ENCODE assay signal across 24 cellular contexts in the genomic region with DNA sequence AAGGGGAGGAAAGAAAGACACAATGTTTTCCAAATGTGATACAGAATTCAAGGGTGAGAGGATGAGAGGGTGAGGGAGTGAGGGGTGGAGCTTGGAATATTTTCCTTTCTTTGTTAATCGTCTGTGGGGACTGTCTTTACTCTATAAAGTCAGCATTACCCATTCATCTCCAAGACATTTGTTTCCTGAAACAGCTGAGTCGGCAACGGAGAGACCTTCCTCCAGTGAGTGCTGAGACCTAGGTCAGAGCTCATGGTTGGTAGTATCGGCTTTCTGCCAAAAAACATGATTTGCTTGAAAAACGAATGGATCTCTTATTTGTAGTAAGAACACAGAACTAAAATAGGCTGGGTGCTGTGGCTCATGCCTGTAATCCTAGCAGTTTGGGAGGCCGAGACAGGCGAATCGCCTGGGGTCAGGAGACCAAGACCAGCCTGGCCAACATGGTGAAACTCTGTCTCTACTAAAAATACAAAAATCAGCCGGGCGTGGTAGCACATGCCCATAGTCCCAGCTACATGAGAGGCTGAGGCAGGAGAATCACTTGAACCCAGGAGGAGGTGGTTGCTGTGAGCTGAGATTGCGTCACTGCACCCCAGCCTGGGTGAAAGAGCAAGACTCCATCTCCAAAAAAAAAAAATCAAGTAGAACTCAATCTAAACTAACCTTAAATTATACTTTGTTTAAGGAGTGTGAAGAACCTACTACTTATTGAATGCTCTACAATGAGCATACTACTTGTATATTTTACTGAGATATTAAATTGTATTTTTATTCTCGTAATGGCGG. TPM values are rescaled to one million over a fixed set of nuclear protein-coding genes. Genes with fewer than 3 reads are reported as not detected.
A peak's percentile ranks its signal among the peaks of the same experiment; 100 is the strongest.
DNase-seq lines count a peak whose midpoint lies in the region; ATAC-seq, FAIRE-seq and TF ChIP-seq lines count a peak whose summit lies in the region.
"Had no signal": no experiment of that assay in that cellular context is flagged by ENCODE, and none has a peak within 500 bp of the region (broad histone marks: within the 10 kb centered on the region; RNA-seq: fewer than 3 reads in every experiment).

No MANE protein-coding gene starts in this region.

- FAIRE-seq in K562 (lab: Jason Lieb, UNC), result no peak

- peaks cover 12% of the 10 kb centered on the region for H3K27me3 ChIP-seq in IMR-90 (ENCODE audit: control insufficient read depth, insufficient read depth, low read length)
- H3K27me3 ChIP-seq in K562 (ENCODE audit: control insufficient read depth in 2 of 2, insufficient read depth in 2 of 2, low read length in 2 of 2), result peaks cover 26 to 43% of the 10 kb centered on the region in 2 experiments
- peaks cover 0 to 11% of the 10 kb centered on the region in 2 experiments for H3K27me3 ChIP-seq in mesenchymal stem cell (ENCODE audit: control insufficient read depth in 1 of 2, insufficient read depth in 1 of 2, low read length in 2 of 2)
- no peaks in the 10 kb centered on the region for H3K27me3 ChIP-seq in CD8-positive, alpha-beta T cell (ENCODE audit: insufficient read depth, low read length)
- H3K27me3 ChIP-seq: cardiac muscle cell had no signal

- DNase-seq in IMR-90, result no peak
- no peak for DNase-seq in K562 (ENCODE audit: extremely low read depth in 1 of 4, low spot score in 3 of 4)
- DNase-seq in mesenchymal stem cell, result no peak
- peak; percentile 75 for DNase-seq in smooth muscle cell of the brain vasculature (ENCODE audit: low read depth, low spot score)
- DNase-seq in SHP77 treated with DMSO at 0.1 percent for 48 hours (lab: John Stamatoyannopoulos, UW), result no peak
- DNase-seq in HT-29 (ENCODE audit: low spot score), result no peak
- DNase-seq in CD8-positive, alpha-beta T cell, result no peak
- DNase-seq: activated CD4-positive, alpha-beta T cell treated with anti-CD3 and anti-CD28 coated beads, Interleukin-2, amount 50 U/mL, for 4 hours; activated gamma-delta T cell treated with Interleukin-2 at 50 U/mL for 16 hours; DMS 273 treated with DMSO at 0.1 percent for 48 hours; foreskin keratinocyte; GOT3; NCI-H1436 treated with DMSO at 0.1 percent for 48 hours; NCI-H510A; retina; T-helper 9 cell had no signal

- no peak overlapping the region for H2AK5ac ChIP-seq in IMR-90 (ENCODE audit: low read depth, low read length)
- no peak overlapping the region for H2AK5ac ChIP-seq in mesenchymal stem cell (ENCODE audit: low read length, severe bottlenecking)

- no TSS peak for BruUV-seq in IMR-90 (replicated peaks; lab: Mats Ljungman, UMichigan)
- BruUV-seq in K562 (replicated peaks; lab: Mats Ljungman, UMichigan), result no TSS peak

- no peaks in the 10 kb centered on the region for H3K9me3 Mint-ChIP-seq in CD8-positive, alpha-beta T cell
- H3K9me3 Mint-ChIP-seq: IgD-negative memory B cell, WTC11 had no signal

- H3K79me1 ChIP-seq in IMR-90 (ENCODE audit: low read depth in 1 of 2, low read length in 2 of 2), result no peaks in the 10 kb centered on the region
- H3K79me1 ChIP-seq in mesenchymal stem cell (replicated peaks; ENCODE audit: low read length, poor library complexity, severe bottlenecking), result no peaks in the 10 kb centered on the region

- no peak for TF ChIP-seq CTCF in IMR-90 (conservative IDR thresholded peaks at IDR 0.05; ENCODE audit: low read depth, low read length)
- no peak for TF ChIP-seq CTCF in K562 (IDR thresholded peaks at IDR 0.05 in 2 of 3, conservative IDR thresholded peaks at IDR 0.05 in 1 of 3; ENCODE audit: insufficient read depth in 2 of 3, low read depth in 1 of 3, low read length in 3 of 3)
- no peak for TF ChIP-seq CTCF in CD8-positive, alpha-beta T cell (IDR thresholded peaks at IDR 0.05)

- H4K91ac ChIP-seq in IMR-90 (ENCODE audit: insufficient read depth, low read depth, low read length) (no peak overlapping the region), mesenchymal stem cell (ENCODE audit: low read length) (no peak overlapping the region)

- no peaks in the 10 kb centered on the region for H4K20me1 ChIP-seq in IMR-90 (ENCODE audit: insufficient read depth, low read length)
- H4K20me1 ChIP-seq in K562 (replicated peaks; ENCODE audit: control insufficient read depth, insufficient read depth, low read length), result no peaks in the 10 kb centered on the region

- dilution Hi-C loops in IMR-90 (cut with HindIII; ENCODE audit: low sequenced_read_pairs, unreplicated experiment), result no loop called here

- no peak overlapping the region for H3K4me2 ChIP-seq in IMR-90 (ENCODE audit: low read depth, low read length)
- no peak overlapping the region for H3K4me2 ChIP-seq in K562 (ENCODE audit: insufficient read depth, low read length)
- no peak overlapping the region for H3K4me2 ChIP-seq in mesenchymal stem cell (ENCODE audit: low read length, poor library complexity, severe bottlenecking)

- H3K27me3 Mint-ChIP-seq in CD8-positive, alpha-beta T cell (ENCODE audit: low read depth), result peaks cover 22% of the 10 kb centered on the region

- intact Hi-C loops in IMR-90 (cut with micrococcal nuclease), result no loop called here
- intact Hi-C loops in K562 (cut with micrococcal nuclease), result no loop called here
- intact Hi-C loops in CD8-positive, alpha-beta T cell (cut with DNase I, micrococcal nuclease), result no loop called here

- H3K4me1 ChIP-seq in IMR-90 (ENCODE audit: control insufficient read depth, insufficient read depth, low read length) (no peaks in the 10 kb centered on the region), K562 (replicated peaks in 1 of 2; ENCODE audit: control insufficient read depth in 2 of 2, insufficient read depth in 2 of 2, low read length in 2 of 2) (no peaks in the 10 kb centered on the region), mesenchymal stem cell (ENCODE audit: control insufficient read depth, insufficient read depth, low read depth, low read length) (no peaks in the 10 kb centered on the region)
- H3K4me1 ChIP-seq in CD8-positive, alpha-beta T cell (ENCODE audit: insufficient read depth, low read length), result no peaks in the 10 kb centered on the region
- H3K4me1 ChIP-seq: foreskin keratinocyte had no signal

- TF ChIP-seq RAD21 in IMR-90 (IDR thresholded peaks at IDR 0.05; ENCODE audit: low read length) (no peak), K562 (CRISPR knock-in tag; conservative IDR thresholded peaks at IDR 0.05 in 1 of 2, IDR thresholded peaks at IDR 0.05 in 1 of 2) (no peak)

- H3K9ac ChIP-seq in IMR-90 (ENCODE audit: low read depth, low read length), result no peak overlapping the region
- no peak overlapping the region for H3K9ac ChIP-seq in K562 (ENCODE audit: insufficient read depth in 1 of 2, low read depth in 2 of 2, low read length in 2 of 2)
- H3K9ac ChIP-seq in mesenchymal stem cell (ENCODE audit: low read length), result peak overlapping the region; percentile 30

- H2BK120ac ChIP-seq in IMR-90 (ENCODE audit: low read depth, low read length) (no peak overlapping the region), mesenchymal stem cell (ENCODE audit: low read depth, low read length) (no peak overlapping the region)

- H3K23ac ChIP-seq in IMR-90 (ENCODE audit: low read depth, low read length) (no peak overlapping the region), mesenchymal stem cell (ENCODE audit: low read length in 2 of 2) (no peak overlapping the region)

- no peaks in the 10 kb centered on the region for H3K4me1 Mint-ChIP-seq in CD8-positive, alpha-beta T cell (ENCODE audit: low read depth)
- H3K4me1 Mint-ChIP-seq: IgD-negative memory B cell had no signal

- H2BK15ac ChIP-seq in IMR-90 (ENCODE audit: low read depth, low read length) (no peak overlapping the region), mesenchymal stem cell (ENCODE audit: low read depth, poor library complexity, severe bottlenecking) (no peak overlapping the region)

- POLR2A ChIA-PET in IMR-90 (lab: Charles Lee; ENCODE audit: unreplicated experiment), result no interaction called here
- POLR2A ChIA-PET in K562 (lab: Yijun Ruan, JAX), result interaction anchor here (0.6 to 1.5 kb wide), 3 partner anchors 24 to 610 kb away, joined by 3 to 4 read pairs (median 3); no protein-coding TSS in a partner anchor
- POLR2A ChIA-PET in CD8-positive, alpha-beta T cell (lab: Charles Lee), result no interaction called here

- in situ Hi-C loops in IMR-90 (cut with MboI; ENCODE audit: low sequenced_read_pairs), result no loop called here
- in situ Hi-C loops in K562 (cut with MboI), result no loop called here

- H3K27ac ChIP-seq in IMR-90 (ENCODE audit: insufficient read depth, low read length) (no peak overlapping the region), K562 (ENCODE audit: extremely low read depth, low read depth, low read length) (no peak overlapping the region), mesenchymal stem cell (ENCODE audit: low read length, poor library complexity, severe bottlenecking) (no peak overlapping the region)
- H3K27ac ChIP-seq in CD8-positive, alpha-beta T cell (ENCODE audit: low read depth, low read length), result no peak overlapping the region
- H3K27ac ChIP-seq: cardiac muscle cell, epithelial cell of prostate, foreskin keratinocyte had no signal

- H3K9me3 ChIP-seq in IMR-90 (ENCODE audit: control insufficient read depth, insufficient read depth, low read length) (no peaks in the 10 kb centered on the region), K562 (replicated peaks; ENCODE audit: control insufficient read depth, insufficient read depth, low read depth, low read length) (no peaks in the 10 kb centered on the region), mesenchymal stem cell (ENCODE audit: control insufficient read depth, low read length) (no peaks in the 10 kb centered on the region)
- H3K9me3 ChIP-seq in CD8-positive, alpha-beta T cell (ENCODE audit: low read length), result no peaks in the 10 kb centered on the region

- H3K27ac Mint-ChIP-seq in CD8-positive, alpha-beta T cell, result no peak overlapping the region
- H3K27ac Mint-ChIP-seq: IgD-negative memory B cell, WTC11 had no signal

- no peak overlapping the region for H3K56ac ChIP-seq in IMR-90 (ENCODE audit: extremely low read depth, insufficient read depth, low read length)

- H3K18ac ChIP-seq in IMR-90 (ENCODE audit: low read depth, low read length) (no peak overlapping the region), mesenchymal stem cell (ENCODE audit: low read depth in 1 of 2, low read length in 2 of 2) (no peak overlapping the region)

- H3K9me1 ChIP-seq in IMR-90 (ENCODE audit: insufficient read depth, low read length), result no peaks in the 10 kb centered on the region
- H3K9me1 ChIP-seq in K562 (ENCODE audit: control insufficient read depth, insufficient read depth, low read length), result no peaks in the 10 kb centered on the region

- H3K14ac ChIP-seq in IMR-90 (replicated peaks; ENCODE audit: low read depth, low read length), result no peak overlapping the region
- H3K14ac ChIP-seq in mesenchymal stem cell (ENCODE audit: low read length in 2 of 2), result no peak overlapping the region

- H3K36me3 Mint-ChIP-seq in CD8-positive, alpha-beta T cell, result no peaks in the 10 kb centered on the region
- H3K36me3 Mint-ChIP-seq: IgD-negative memory B cell, WTC11 had no signal

- H4K8ac ChIP-seq in IMR-90 (ENCODE audit: low read depth in 2 of 2, low read length in 2 of 2), result no peak overlapping the region
- H4K8ac ChIP-seq in mesenchymal stem cell (ENCODE audit: low read length), result no peak overlapping the region

- no peak for TF ChIP-seq POLR2A in IMR-90 (IDR thresholded peaks at IDR 0.05; ENCODE audit: low read depth, low read length)
- no peak for TF ChIP-seq POLR2A in K562 (conservative IDR thresholded peaks at IDR 0.05)

- H3K36me3 ChIP-seq in IMR-90 (ENCODE audit: control insufficient read depth, insufficient read depth, low read length) (no peaks in the 10 kb centered on the region), K562 (ENCODE audit: control insufficient read depth, insufficient read depth, low read length) (no peaks in the 10 kb centered on the region), mesenchymal stem cell (ENCODE audit: control insufficient read depth in 1 of 2, insufficient read depth in 2 of 2, low read depth in 1 of 2, low read length in 2 of 2) (no peaks in the 10 kb centered on the region)
- no peaks in the 10 kb centered on the region for H3K36me3 ChIP-seq in CD8-positive, alpha-beta T cell (ENCODE audit: insufficient read depth, low read length)
- H3K36me3 ChIP-seq: cardiac muscle cell had no signal

- no peak for TF ChIP-seq EP300 in K562 (IDR thresholded peaks at IDR 0.05; ENCODE audit: low read length)

- no peak overlapping the region for H2AK9ac ChIP-seq in IMR-90 (replicated peaks; ENCODE audit: low read depth, low read length, poor library complexity)

- H3K4me3 Mint-ChIP-seq in CD8-positive, alpha-beta T cell, result no peak overlapping the region
- H3K4me3 Mint-ChIP-seq: IgD-negative memory B cell, WTC11 had no signal

- CTCF ChIA-PET in IMR-90 (lab: Yijun Ruan, JAX), result no interaction called here
- CTCF ChIA-PET in K562 (lab: Yijun Ruan, JAX; ENCODE audit: low intra/inter-chr PET ratio), result no interaction called here
- CTCF ChIA-PET in CD8-positive, alpha-beta T cell (lab: Charles Lee), result interaction anchor here (0.6 kb wide), 1 partner anchor 416 kb away, joined by 3 read pairs; no protein-coding TSS in a partner anchor

- H3K4me3 ChIP-seq in IMR-90 (ENCODE audit: insufficient read depth, low read depth, low read length), result no peak overlapping the region
- no peak overlapping the region for H3K4me3 ChIP-seq in K562
- H3K4me3 ChIP-seq in mesenchymal stem cell (ENCODE audit: insufficient read depth in 1 of 2, low read depth in 1 of 2, low read length in 2 of 2), result no peak overlapping the region
- H3K4me3 ChIP-seq in CD8-positive, alpha-beta T cell (ENCODE audit: low read depth, low read length), result no peak overlapping the region
- H3K4me3 ChIP-seq: cardiac muscle cell had no signal

- H2BK12ac ChIP-seq in mesenchymal stem cell (ENCODE audit: low read length in 2 of 2), result no peak overlapping the region

- H4K5ac ChIP-seq in IMR-90 (ENCODE audit: low read depth, low read length), result no peak overlapping the region

- H2BK20ac ChIP-seq in IMR-90 (ENCODE audit: low read depth, low read length), result no peak overlapping the region

- H3K4ac ChIP-seq in IMR-90 (ENCODE audit: low read depth, low read length) (no peak overlapping the region), mesenchymal stem cell (ENCODE audit: low read depth in 1 of 2, low read length in 2 of 2) (no peak overlapping the region)

- ATAC-seq in IMR-90 (ENCODE audit: low read depth) (no peak), K562 (no peak), HG03342 (IDR thresholded peaks at IDR 0.05; ENCODE audit: unreplicated experiment) (no peak)
- no peak for ATAC-seq in CD8-positive, alpha-beta T cell
- ATAC-seq: foreskin keratinocyte, WTC11 had no signal

- no CpG with 5 or more reads among the region's 13 CpGs for WGBS in IMR-90 (ENCODE audit: extremely low coverage in 2 of 2, insufficient read length in 1 of 2), 2 experiments
- 8% methylated on average over 13 of the region's 13 CpGs for WGBS in K562 (ENCODE audit: insufficient coverage, low coverage, missing lambda C conversion rate)
- 81% methylated on average over 10 of the region's 13 CpGs for WGBS in mesenchymal stem cell

- H2BK5ac ChIP-seq in IMR-90 (ENCODE audit: low read depth, low read length, poor library complexity, severe bottlenecking), result no peak overlapping the region
- no peak overlapping the region for H2BK5ac ChIP-seq in mesenchymal stem cell (ENCODE audit: low read depth, low read length, poor library complexity, severe bottlenecking)

- no peak overlapping the region for H2AFZ ChIP-seq in IMR-90 (replicated peaks; ENCODE audit: low read length, poor library complexity)
- H2AFZ ChIP-seq in K562 (ENCODE audit: low read depth, low read length), result no peak overlapping the region
- H2AFZ ChIP-seq in mesenchymal stem cell (ENCODE audit: low read depth, low read length), result no peak overlapping the region

- no peaks in the 10 kb centered on the region for H3K79me2 ChIP-seq in K562 (ENCODE audit: control insufficient read depth, insufficient read depth, low read length)

RNA-seq across cellular contexts. Expression of gene RNF186, which starts 30.3 kb away (rescaled TPM):
- total RNA-seq in IMR-90 (2012; rRNA removed) (not detected in 2 replicates), K562 (2014; rRNA removed) (not detected in 2 replicates), K562 (2014; rRNA removed; fragmentation: Illumina TruSeq; extraction: Trizol) (not detected in 2 replicates), K562 (2015; rRNA removed; fragmentation: Illumina TruSeq; extraction: Trizol) (not detected in 2 replicates), K562 (2021) (not detected in 2 replicates)
- polyA plus RNA-seq in IMR-90 (2012; rRNA removed) (not detected in 2 replicates), K562 (2011; rRNA removed) (not detected in 2 replicates), K562 (2014; fragmentation: Illumina TruSeq; extraction: Trizol) (not detected in 2 replicates), K562 (2014; fragmentation: Nextera tagmentation; extraction: Ambion mirVana) (not detected), K562 (2014; rRNA removed) (not detected in 2 replicates)
- not detected in 2 replicates for polyA plus RNA-seq in IMR-90 (2012; cell fraction: cytosol; rRNA removed)
- not detected in 2 replicates for polyA plus RNA-seq in IMR-90 (2012; cell fraction: nucleus; rRNA removed; ENCODE audit: low replicate concordance)
- total RNA-seq in K562 (2011; cell fraction: chromatin; rRNA removed; ENCODE audit: low replicate concordance), result not detected in 2 replicates
- not detected in 2 replicates for total RNA-seq in K562 (2011; cell fraction: nucleolus; rRNA removed)
- total RNA-seq in K562 (2011; cell fraction: nucleoplasm; rRNA removed), result not detected in 2 replicates
- polyA plus RNA-seq in K562 (2011; cell fraction: cytosol; rRNA removed), result not detected in 2 replicates
- polyA plus RNA-seq in K562 (2011; cell fraction: nucleus; rRNA removed), result not detected in 2 replicates
- polyA plus RNA-seq in K562 (2012), result not detected in 2 replicates
- not detected in 2 replicates for polyA minus RNA-seq in K562 (2011; rRNA and poly(A)+ RNA removed)
- polyA minus RNA-seq in K562 (2011; cell fraction: cytosol; rRNA and poly(A)+ RNA removed), result not detected in 2 replicates
- polyA minus RNA-seq in K562 (2011; cell fraction: nucleus; rRNA and poly(A)+ RNA removed), result not detected in 2 replicates
- polyA plus RNA-seq in mesenchymal stem cell (2013, experiment 1 of 2), result not detected
- not detected for polyA plus RNA-seq in mesenchymal stem cell (2013, experiment 2 of 2)
- not detected in 2 replicates for total RNA-seq in HT-29 (2014; rRNA removed; shearing (Covaris generic))
- not detected for total RNA-seq in CD8-positive, alpha-beta T cell
- total RNA-seq: cardiac muscle cell, dermis microvascular lymphatic vessel endothelial cell, foreskin keratinocyte, ureter, WTC11 had no signal
- polyA plus RNA-seq: AG04450, cardiac muscle cell, foreskin keratinocyte, IgD-negative memory B cell had no signal

RNA-seq across cellular contexts. Expression of gene OTUD3, which starts 36.8 kb away (rescaled TPM):
- total RNA-seq in IMR-90 (2012; rRNA removed), result 2.9 and 6.1 TPM in 2 replicates
- polyA plus RNA-seq in IMR-90 (2012; rRNA removed), result 2.6 and 3.1 TPM in 2 replicates
- polyA plus RNA-seq in IMR-90 (2012; cell fraction: cytosol; rRNA removed), result 0.89 and 1.4 TPM in 2 replicates
- 4.3 and 10.2 TPM in 2 replicates for polyA plus RNA-seq in IMR-90 (2012; cell fraction: nucleus; rRNA removed; ENCODE audit: low replicate concordance)
- 45.0 and 82.9 TPM in 2 replicates for total RNA-seq in K562 (2011; cell fraction: chromatin; rRNA removed; ENCODE audit: low replicate concordance)
- total RNA-seq in K562 (2011; cell fraction: nucleolus; rRNA removed), result 21.7 and 25.0 TPM in 2 replicates
- total RNA-seq in K562 (2011; cell fraction: nucleoplasm; rRNA removed), result 43.3 and 74.3 TPM in 2 replicates
- total RNA-seq in K562 (2014; rRNA removed), result 5.6 and 5.9 TPM in 2 replicates
- 13.6 and 16.0 TPM in 2 replicates for total RNA-seq in K562 (2014; rRNA removed; fragmentation: Illumina TruSeq; extraction: Trizol)
- 13.7 and 15.6 TPM in 2 replicates for total RNA-seq in K562 (2015; rRNA removed; fragmentation: Illumina TruSeq; extraction: Trizol)
- total RNA-seq in K562 (2021), result 10.9 and 13.3 TPM in 2 replicates
- polyA plus RNA-seq in K562 (2011; rRNA removed), result 16.6 and 18.8 TPM in 2 replicates
- 2.9 and 13.2 TPM in 2 replicates for polyA plus RNA-seq in K562 (2011; cell fraction: cytosol; rRNA removed)
- 22.7 and 36.7 TPM in 2 replicates for polyA plus RNA-seq in K562 (2011; cell fraction: nucleus; rRNA removed)
- polyA plus RNA-seq in K562 (2012), result 6.3 TPM in 2 replicates
- 8.3 and 8.6 TPM in 2 replicates for polyA plus RNA-seq in K562 (2014; fragmentation: Illumina TruSeq; extraction: Trizol)
- polyA plus RNA-seq in K562 (2014; fragmentation: Nextera tagmentation; extraction: Ambion mirVana), result 1 to 10 TPM; 2.0 to 2.8 TPM
- polyA plus RNA-seq in K562 (2014; rRNA removed), result 11.0 and 11.7 TPM in 2 replicates
- polyA minus RNA-seq in K562 (2011; rRNA and poly(A)+ RNA removed), result 23.5 and 27.6 TPM in 2 replicates
- 3.9 and 5.8 TPM in 2 replicates for polyA minus RNA-seq in K562 (2011; cell fraction: cytosol; rRNA and poly(A)+ RNA removed)
- 19.0 and 27.2 TPM in 2 replicates for polyA minus RNA-seq in K562 (2011; cell fraction: nucleus; rRNA and poly(A)+ RNA removed)
- polyA plus RNA-seq in mesenchymal stem cell (2013, experiment 1 of 2), result 4.1 TPM
- polyA plus RNA-seq in mesenchymal stem cell (2013, experiment 2 of 2), result 3.6 TPM
- 3.7 and 4.5 TPM in 2 replicates for total RNA-seq in HT-29 (2014; rRNA removed; shearing (Covaris generic))
- total RNA-seq in CD8-positive, alpha-beta T cell, result 10 to 100 TPM; 16.5 to 17.3 TPM

RNA-seq across cellular contexts. Expression of gene TMCO4, which starts 45.6 kb away (rescaled TPM):
- total RNA-seq in IMR-90 (2012; rRNA removed), result 6.9 and 7.3 TPM in 2 replicates
- 8.4 and 8.6 TPM in 2 replicates for polyA plus RNA-seq in IMR-90 (2012; rRNA removed)
- polyA plus RNA-seq in IMR-90 (2012; cell fraction: cytosol; rRNA removed), result 7.3 and 8.9 TPM in 2 replicates
- 11.4 and 14.8 TPM in 2 replicates for polyA plus RNA-seq in IMR-90 (2012; cell fraction: nucleus; rRNA removed; ENCODE audit: low replicate concordance)
- 0.67 and 1.3 TPM in 2 replicates for total RNA-seq in K562 (2011; cell fraction: chromatin; rRNA removed; ENCODE audit: low replicate concordance)
- 0.66 and 1.2 TPM in 2 replicates for total RNA-seq in K562 (2011; cell fraction: nucleolus; rRNA removed)
- 0.59 TPM in 1 of 2 replicates, not detected in the other for total RNA-seq in K562 (2011; cell fraction: nucleoplasm; rRNA removed)
- 2.1 and 3.3 TPM in 2 replicates for total RNA-seq in K562 (2014; rRNA removed)
- 0.91 and 1.4 TPM in 2 replicates for total RNA-seq in K562 (2014; rRNA removed; fragmentation: Illumina TruSeq; extraction: Trizol)
- total RNA-seq in K562 (2015; rRNA removed; fragmentation: Illumina TruSeq; extraction: Trizol), result 1.6 and 2.0 TPM in 2 replicates
- total RNA-seq in K562 (2021), result 1.2 and 2.1 TPM in 2 replicates
- 0.27 and 0.57 TPM in 2 replicates for polyA plus RNA-seq in K562 (2011; rRNA removed)
- polyA plus RNA-seq in K562 (2011; cell fraction: cytosol; rRNA removed), result 0.13 and 0.94 TPM in 2 replicates
- 0.45 and 1.5 TPM in 2 replicates for polyA plus RNA-seq in K562 (2011; cell fraction: nucleus; rRNA removed)
- polyA plus RNA-seq in K562 (2012), result 1.3 and 3.3 TPM in 2 replicates
- 1.4 and 1.7 TPM in 2 replicates for polyA plus RNA-seq in K562 (2014; fragmentation: Illumina TruSeq; extraction: Trizol)
- under 1 TPM; 0.06 to 0.21 TPM for polyA plus RNA-seq in K562 (2014; fragmentation: Nextera tagmentation; extraction: Ambion mirVana)
- polyA plus RNA-seq in K562 (2014; rRNA removed), result 1.9 and 3.2 TPM in 2 replicates
- polyA minus RNA-seq in K562 (2011; rRNA and poly(A)+ RNA removed), result 0.07 and 0.15 TPM in 2 replicates
- not detected in 2 replicates for polyA minus RNA-seq in K562 (2011; cell fraction: cytosol; rRNA and poly(A)+ RNA removed)
- polyA minus RNA-seq in K562 (2011; cell fraction: nucleus; rRNA and poly(A)+ RNA removed), result 0.54 and 0.56 TPM in 2 replicates
- 8.1 TPM for polyA plus RNA-seq in mesenchymal stem cell (2013, experiment 1 of 2)
- polyA plus RNA-seq in mesenchymal stem cell (2013, experiment 2 of 2), result 7.6 TPM
- total RNA-seq in HT-29 (2014; rRNA removed; shearing (Covaris generic)), result 23.8 and 26.8 TPM in 2 replicates
- total RNA-seq in CD8-positive, alpha-beta T cell, result 10 to 100 TPM; 10.1 to 12.6 TPM
